8 cellular contexts compared by ENCODE assay signal in the genomic region with DNA sequence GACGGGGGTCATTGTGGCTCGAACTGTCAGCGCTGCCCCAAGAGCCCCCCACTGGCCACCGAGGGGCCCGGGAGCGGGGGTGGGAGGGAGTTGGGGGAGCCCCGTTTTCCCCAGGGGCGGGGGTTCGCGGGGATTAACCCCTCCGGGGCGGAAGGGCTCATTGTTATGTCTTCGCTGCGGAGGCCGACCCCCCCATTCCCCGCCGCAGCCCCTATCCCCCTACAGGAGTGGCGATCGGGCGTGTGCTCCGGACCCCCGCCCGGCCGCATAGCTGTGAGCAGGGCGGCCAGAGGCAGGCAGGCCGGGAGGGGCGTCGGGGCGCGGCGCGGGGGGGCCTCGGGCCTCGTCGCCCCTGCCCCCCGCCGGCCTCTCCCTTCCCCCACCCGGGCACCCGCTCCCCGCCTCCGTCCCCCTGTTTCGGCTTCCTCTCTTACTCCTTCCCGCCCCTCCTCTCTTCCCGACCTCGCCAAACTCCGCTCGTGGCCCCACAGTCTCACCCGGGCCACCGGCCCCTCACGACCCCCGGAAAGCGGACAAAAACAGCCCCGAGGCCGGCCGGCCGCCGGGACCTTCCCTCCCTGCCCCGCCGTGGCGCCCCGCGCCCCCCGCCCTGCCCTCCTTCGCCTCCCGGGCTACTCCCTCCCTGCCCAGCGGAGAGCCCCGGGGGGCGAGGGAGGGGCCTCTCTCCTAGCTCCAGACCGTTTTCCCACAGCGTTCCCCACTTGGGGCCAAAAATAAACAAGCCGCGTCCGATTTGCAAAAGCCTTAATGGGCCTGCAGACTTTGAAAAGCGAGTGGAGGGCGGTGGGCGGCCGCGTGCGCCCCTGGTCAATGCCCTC. TPM values are rescaled to one million over a fixed set of nuclear protein-coding genes. Genes with fewer than 3 reads are reported as not detected.
DNase-seq lines count a peak whose midpoint lies in the region; ATAC-seq, FAIRE-seq and TF ChIP-seq lines count a peak whose summit lies in the region.

No MANE protein-coding gene starts in this region.

- H3K4me1 ChIP-seq in Peyer's patch: peaks cover 0 to 43% (median 1%) of the 10 kb centered on the region in 4 donors
- H3K4me1 ChIP-seq in spleen: peaks cover 30 to 56% (median 45%) of the 10 kb centered on the region in 6 donors

- DNase-seq in Peyer's patch: peak; percentile 46 to 56 (median 56)
- DNase-seq in spleen: peak; percentile 87
- DNase-seq in NCI-H1092 (lab: John Stamatoyannopoulos, UW): no peak
- no peak for DNase-seq in GM12891 (ENCODE audit: insufficient read length, low spot score)

- H3K27me3 Mint-ChIP-seq in brain: peaks cover 23% of the 10 kb centered on the region

- peak overlapping the region; percentile 91 to 97 (median 94) for H3K4me3 Mint-ChIP-seq in brain

- 1 to 4% (median 1%) methylated on average over 47 to 79 of the region's 79 CpGs for WGBS in spleen, 5 donors

- intact Hi-C loops in spleen (cut with DNase I; ENCODE audit: low total_unique reads): no loop called here

- peak overlapping the region; percentile 79 to 97 (median 93) for H3K27ac Mint-ChIP-seq in brain

- peaks cover 9% of the 10 kb centered on the region for H3K36me3 Mint-ChIP-seq in brain

- TF ChIP-seq POLR2A in Peyer's patch (IDR thresholded peaks at IDR 0.05) (no peak), spleen (IDR thresholded peaks at IDR 0.05) (no peak), GM12891 (IDR thresholded peaks at IDR 0.05; ENCODE audit: low read depth, low read length) (no peak)

- no peaks in the 10 kb centered on the region for H3K9me3 ChIP-seq in Peyer's patch
- no peaks in the 10 kb centered on the region for H3K9me3 ChIP-seq in iPS-18c (ENCODE audit: control insufficient read depth, insufficient read depth, low read length)
- H3K9me3 ChIP-seq in spleen: no peaks in the 10 kb centered on the region

- H3K36me3 ChIP-seq in Peyer's patch (no peaks in the 10 kb centered on the region), spleen (no peaks in the 10 kb centered on the region)

- H3K27ac ChIP-seq in Peyer's patch (peak overlapping the region; percentile 82 to 88 (median 85)), spleen (peak overlapping the region; percentile 84 to 93 (median 90))

- no peaks in the 10 kb centered on the region for H3K9me3 Mint-ChIP-seq in brain

- H3K4me1 Mint-ChIP-seq in brain: peaks cover 48% of the 10 kb centered on the region

- ATAC-seq in HG02588 (IDR thresholded peaks at IDR 0.05; ENCODE audit: unreplicated experiment): peak; percentile 6

- TF ChIP-seq CTCF in GM12875 (IDR thresholded peaks at IDR 0.05; ENCODE audit: borderline replicate concordance, insufficient read depth, low read depth, low read length): no peak
- TF ChIP-seq CTCF in Peyer's patch (IDR thresholded peaks at IDR 0.05): no peak
- TF ChIP-seq CTCF in brain (conservative IDR thresholded peaks at IDR 0.05): no peak
- no peak for TF ChIP-seq CTCF in spleen (IDR thresholded peaks at IDR 0.05 in 8 of 11, conservative IDR thresholded peaks at IDR 0.05 in 3 of 11)

- FAIRE-seq in GM12891 (lab: Jason Lieb, UNC): no peak

- H3K4me3 ChIP-seq in GM12875 (ENCODE audit: low read depth, low read length): peak overlapping the region; percentile 59
- peak overlapping the region; percentile 92 to 99 (median 95) for H3K4me3 ChIP-seq in Peyer's patch
- peak overlapping the region; percentile 78 for H3K4me3 ChIP-seq in iPS-18c (ENCODE audit: insufficient read depth, low read depth, low read length)
- peak overlapping the region; percentile 63 to 88 (median 76) for H3K4me3 ChIP-seq in spleen

- H3K27me3 ChIP-seq in Peyer's patch (no peaks in the 10 kb centered on the region), spleen (replicated peaks in 1 of 7) (no peaks in the 10 kb centered on the region)

TF ChIP-seq in GM12891, 5 proteins besides CTCF, POLR2A, EP300 and RAD21:
- TF ChIP-seq PAX5 (IDR thresholded peaks at IDR 0.05; ENCODE audit: insufficient read depth, low read length, severe bottlenecking): no peak
- TF ChIP-seq SPI1 (IDR thresholded peaks at IDR 0.05; ENCODE audit: low read depth, low read length): no peak
- no peak for TF ChIP-seq TAF1 (IDR thresholded peaks at IDR 0.05; ENCODE audit: low read depth, low read length)
- TF ChIP-seq POLR2AphosphoS5 (IDR thresholded peaks at IDR 0.05; ENCODE audit: low read depth, low read length): no peak
- TF ChIP-seq POU2F2 (IDR thresholded peaks at IDR 0.05; ENCODE audit: low read depth, low read length): no peak

RNA-seq across cellular contexts. Expression of gene UBE2E1, which starts 0.8 kb away (rescaled TPM):
- total RNA-seq in Peyer's patch: 10 to 100 TPM; 26.1 to 58.6 (median 43.0) TPM
- 53.5 TPM for polyA plus RNA-seq in brain (ENCODE audit: insufficient read depth, low read depth, low replicate concordance)
- total RNA-seq in spleen: 100 to 1,000 TPM in 2 of 7 donors, 10 to 100 TPM in 5; 62.6 to 106 (median 87.2) TPM
- 10 to 100 TPM; 68.8 to 96.1 (median 95.1) TPM for polyA plus RNA-seq in spleen
- polyA plus RNA-seq in GM12891 (2012; ENCODE audit: low read depth, missing spikeins): 153 TPM

Comparison
In these comparisons a context has a peak if more than half of its experiments do, and no peak if none do; other contexts are left out.
1. DNase-seq: peak in Peyer's patch (3 of 3) and spleen (single experiment); none in NCI-H1092 (single experiment) and GM12891 (single experiment).
2. Peak in every context shown above with its lines, with median percentiles within 50 percentile points of each other: H3K4me3 ChIP-seq.